In the genomic region with DNA sequence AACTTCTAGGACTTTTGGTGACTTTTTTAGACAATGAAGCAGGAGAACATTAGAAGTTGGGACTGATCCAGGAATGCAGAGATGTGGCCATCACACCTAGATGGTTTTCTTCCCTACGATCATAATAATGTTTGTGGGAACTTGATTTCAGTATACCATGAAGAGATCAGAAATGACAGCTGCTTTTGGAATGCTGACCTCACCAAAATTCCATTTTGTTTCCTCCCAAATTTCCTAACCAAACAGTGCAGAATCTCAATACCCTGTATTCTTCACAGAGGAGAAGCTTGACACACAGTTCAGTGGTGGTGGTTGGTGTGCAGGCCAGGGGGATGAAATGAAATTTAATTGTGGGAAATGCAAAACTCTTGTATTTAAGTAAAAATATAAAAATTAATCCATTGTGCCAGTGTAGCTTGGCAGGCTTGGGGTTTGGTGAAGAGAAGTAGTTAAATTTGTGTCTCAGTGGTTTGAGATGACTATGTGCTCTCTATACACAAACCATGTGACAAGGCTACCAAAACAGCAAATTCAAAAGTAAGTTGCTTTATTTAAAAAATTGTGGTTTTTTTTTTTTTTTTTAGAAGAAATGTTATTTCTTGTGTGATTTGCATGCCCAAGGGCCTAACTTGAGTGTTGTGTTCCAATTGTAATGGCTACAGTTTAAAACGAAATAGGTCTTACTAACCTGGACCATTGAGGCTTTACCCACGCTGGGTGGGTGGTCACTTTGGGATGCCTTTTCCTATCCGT, we compare ENCODE assay signal across 15 cellular contexts.
A peak's percentile ranks its signal among the peaks of the same experiment; 100 is the strongest.
DNase-seq lines count a peak whose midpoint lies in the region; ATAC-seq, FAIRE-seq and TF ChIP-seq lines count a peak whose summit lies in the region.
"Had no signal": no experiment of that assay in that cellular context is flagged by ENCODE, and none has a peak within 500 bp of the region (broad histone marks: within the 10 kb centered on the region; RNA-seq: fewer than 3 reads in every experiment).

No MANE protein-coding gene starts in this region.

- H3K9me3 Mint-ChIP-seq in activated T-helper 17 cell treated with anti-CD3 and anti-CD28 coated beads, Interleukin-2, amount 50 U/mL, for 72 hours = peaks cover 4% of the 10 kb centered on the region

- H3K36me3 ChIP-seq in mucosa of descending colon (ENCODE audit: low read depth) = no peaks in the 10 kb centered on the region

- H3K4me1 Mint-ChIP-seq in activated T-helper 17 cell treated with anti-CD3 and anti-CD28 coated beads, Interleukin-2, amount 50 U/mL, for 72 hours = no peaks in the 10 kb centered on the region

- FAIRE-seq in D721Med (lab: Jason Lieb, UNC) = no peak
- FAIRE-seq: RCC 7860 had no signal

- ATAC-seq in GM19395 (IDR thresholded peaks at IDR 0.05; ENCODE audit: unreplicated experiment) (peak; percentile 73), HG03175 (IDR thresholded peaks at IDR 0.05; ENCODE audit: unreplicated experiment) (peak; percentile 51), mucosa of descending colon (no peak)
- peak; percentile 37 for ATAC-seq in activated T-helper 17 cell treated with anti-CD3 and anti-CD28 coated beads, Interleukin-2, amount 50 U/mL, for 72 hours (replicated peaks)
- ATAC-seq: natural killer cell treated with Interleukin-12 subunit alpha and Interleukin-12 subunit beta and Interleukin-15 and Interleukin-18, amount 100 ng/mL, for 72 hours had no signal

- H3K4me1 ChIP-seq in mucosa of descending colon (ENCODE audit: low read depth) = no peaks in the 10 kb centered on the region

- intact Hi-C loops in mucosa of descending colon (cut with DNase I, micrococcal nuclease) = no loop called here

- TF ChIP-seq CTCF in D721Med (IDR thresholded peaks at IDR 0.05; ENCODE audit: insufficient read depth, missing control alignments) (no peak), mucosa of descending colon (IDR thresholded peaks at IDR 0.05) (no peak)

- peak; percentile 17 for DNase-seq in AG08395 (ENCODE audit: low spot score)
- DNase-seq in D721Med (ENCODE audit: insufficient read length, low spot score) = no peak
- no peak for DNase-seq in SW 1271 (lab: John Stamatoyannopoulos, UW)
- DNase-seq in DMS79 (lab: John Stamatoyannopoulos, UW) = no peak
- no peak for DNase-seq in mucosa of descending colon
- DNase-seq: dorsolateral prefrontal cortex, foreskin melanocyte, NCI-H1092 treated with DMSO at 0.1 percent for 48 hours, NCI-H446 had no signal

- no peak overlapping the region for H3K4me3 ChIP-seq in mucosa of descending colon
- H3K4me3 ChIP-seq: dorsolateral prefrontal cortex, skin epidermis had no signal

- no peaks in the 10 kb centered on the region for H3K36me3 Mint-ChIP-seq in activated T-helper 17 cell treated with anti-CD3 and anti-CD28 coated beads, Interleukin-2, amount 50 U/mL, for 72 hours (ENCODE audit: low read depth)

- no peak overlapping the region for H3K27ac Mint-ChIP-seq in activated T-helper 17 cell treated with anti-CD3 and anti-CD28 coated beads, Interleukin-2, amount 50 U/mL, for 72 hours

- H3K9me3 ChIP-seq in mucosa of descending colon = no peaks in the 10 kb centered on the region

- peaks cover 36% of the 10 kb centered on the region for H3K27me3 Mint-ChIP-seq in activated T-helper 17 cell treated with anti-CD3 and anti-CD28 coated beads, Interleukin-2, amount 50 U/mL, for 72 hours

- H3K4me3 Mint-ChIP-seq in activated T-helper 17 cell treated with anti-CD3 and anti-CD28 coated beads, Interleukin-2, amount 50 U/mL, for 72 hours = no peak overlapping the region
- H3K4me3 Mint-ChIP-seq: natural killer cell treated with Interleukin-12 subunit alpha and Interleukin-12 subunit beta and Interleukin-15 and Interleukin-18, amount 100 ng/mL, for 72 hours had no signal
